Comparison of ENCODE assay signal across 14 cellular contexts in the genomic region with DNA sequence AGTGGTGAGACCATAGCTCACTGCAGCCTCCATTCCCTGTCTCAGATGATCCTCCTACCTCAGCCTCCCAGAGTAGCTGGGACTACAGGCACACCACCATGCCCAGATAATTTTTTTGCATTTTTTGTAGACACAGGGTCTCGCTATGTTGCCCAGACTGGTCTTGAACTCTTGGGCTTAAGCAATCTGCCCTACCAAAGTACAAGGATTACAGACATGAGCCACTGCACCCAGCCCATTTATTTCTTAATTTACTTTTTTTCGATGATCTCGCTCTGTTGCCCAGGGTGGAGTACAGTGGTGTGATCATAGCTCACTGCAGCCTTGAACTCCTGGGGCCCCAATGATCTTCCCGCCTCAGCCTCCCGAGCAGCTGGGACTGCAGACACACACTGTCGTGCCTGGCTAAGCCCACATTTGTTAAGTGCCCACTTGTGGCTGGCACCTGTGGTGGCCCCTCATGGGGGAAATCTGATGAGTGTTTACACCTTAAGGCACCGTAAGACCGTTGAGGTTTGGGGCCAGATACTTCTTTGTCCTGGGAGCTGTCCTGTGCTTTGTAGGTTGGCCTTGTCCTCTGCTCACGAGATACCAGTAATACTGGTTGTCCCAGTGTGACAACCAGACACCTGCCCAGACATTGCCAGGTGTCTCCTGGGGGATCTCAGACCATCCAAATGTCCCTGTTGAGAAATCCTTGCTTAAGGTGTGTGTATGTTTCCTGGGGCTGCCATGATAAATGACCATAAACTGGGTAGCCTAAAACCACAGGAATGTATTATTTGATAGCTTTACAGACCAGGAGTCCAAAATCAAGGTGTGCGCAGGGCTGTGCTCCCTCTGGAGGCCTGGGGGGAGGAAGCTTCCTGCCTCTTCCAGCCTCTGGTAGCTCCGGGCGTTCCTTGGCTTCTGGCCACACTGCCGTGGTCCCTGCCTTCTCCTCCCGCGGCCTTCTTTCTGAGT.
DNase-seq lines count a peak whose midpoint lies in the region; ATAC-seq and TF ChIP-seq lines count a peak whose summit lies in the region.
"Had no signal": no experiment of that assay in that cellular context is flagged by ENCODE, and none has a peak within 500 bp of the region (broad histone marks: within the 10 kb centered on the region; RNA-seq: fewer than 3 reads in every experiment).

No MANE protein-coding gene starts in this region.

- no peaks in the 10 kb centered on the region for H3K36me3 ChIP-seq in transverse colon
- no peaks in the 10 kb centered on the region for H3K36me3 ChIP-seq in osteoblast (ENCODE audit: insufficient read depth, low read length)
- H3K36me3 ChIP-seq: esophagus muscularis mucosa had no signal

- H3K79me2 ChIP-seq in osteoblast (ENCODE audit: insufficient read depth, low read length): no peaks in the 10 kb centered on the region

- H3K27me3 ChIP-seq in transverse colon: no peaks in the 10 kb centered on the region
- no peaks in the 10 kb centered on the region for H3K27me3 ChIP-seq in osteoblast (ENCODE audit: insufficient read depth, low read length)
- H3K27me3 ChIP-seq: esophagus muscularis mucosa had no signal

- in situ Hi-C loops in transverse colon (cut with MboI; ENCODE audit: low pct_ligation_motif_present in 1 of 4, low pct_unique_long_range_greater_than_20kb in 1 of 4, low sequenced_read_pairs in 3 of 4): no loop called here

- TF ChIP-seq POLR2A in transverse colon (IDR thresholded peaks at IDR 0.05): no peak

- intact Hi-C loops in transverse colon (cut with DNase I; ENCODE audit: low total_unique reads): no loop called here

- peaks cover 41% of the 10 kb centered on the region for H4K20me1 ChIP-seq in osteoblast (ENCODE audit: insufficient read depth, low read length)

- no peak overlapping the region for H2AFZ ChIP-seq in osteoblast (ENCODE audit: low read length)

- H3K4me2 ChIP-seq in osteoblast (ENCODE audit: insufficient read depth, low read length): no peak overlapping the region

- H3K27ac ChIP-seq in transverse colon: peak overlapping the region in 1 of 4 donors; percentile 14
- H3K27ac ChIP-seq in osteoblast (ENCODE audit: low read depth, low read length): no peak overlapping the region
- H3K27ac ChIP-seq: esophagus muscularis mucosa had no signal

- H3K9me3 ChIP-seq in transverse colon: no peaks in the 10 kb centered on the region
- no peaks in the 10 kb centered on the region for H3K9me3 ChIP-seq in osteoblast (ENCODE audit: low read depth, low read length)
- H3K9me3 ChIP-seq: esophagus muscularis mucosa had no signal

- H3K4me3 ChIP-seq in transverse colon (no peak overlapping the region), osteoblast (ENCODE audit: insufficient read depth, low read length) (no peak overlapping the region)
- H3K4me3 ChIP-seq: esophagus muscularis mucosa had no signal

- TF ChIP-seq EP300 in transverse colon (IDR thresholded peaks at IDR 0.05; ENCODE audit: low read depth): no peak

- peak in 2 of 5 experiments; percentile 10 to 44 for TF ChIP-seq CTCF in transverse colon (IDR thresholded peaks at IDR 0.05)
- TF ChIP-seq CTCF in osteoblast (IDR thresholded peaks at IDR 0.05; ENCODE audit: extremely low read depth, low read depth, low read length): no peak

- H3K4me1 ChIP-seq in transverse colon (peaks cover 3 to 20% (median 11%) of the 10 kb centered on the region in 4 donors), osteoblast (ENCODE audit: insufficient read depth, low read length) (no peaks in the 10 kb centered on the region)

- WGBS in transverse colon (ENCODE audit: low coverage in 1 of 2), 2 donors: 55 to 67% methylated on average over 3 to 15 of the region's 15 CpGs

- DNase-seq in SIG-M5 treated with dmso at 0.1 percent for 504 hours (lab: John Stamatoyannopoulos, UW; ENCODE audit: unreplicated experiment) (peak; percentile 42), SIG-M5 (lab: John Stamatoyannopoulos, UW) (no peak), NCI-H524 (lab: John Stamatoyannopoulos, UW) (peak; percentile 82 to 93), transverse colon (peak; percentile 67), osteoblast (ENCODE audit: insufficient read length, low spot score, missing footprints) (no peak)
- DNase-seq in activated CD4-positive, alpha-beta T cell treated with anti-CD3 and anti-CD28 coated beads, Interleukin-2, amount 50 U/mL, for 1 hour: no peak
- DNase-seq: activated B cell treated with CpG ODN at 0.5 μM for 24 hours; activated T-cell treated with anti-CD3 and anti-CD28 coated beads, Interleukin-2, amount 50 U/mL, for 72 hours; naive thymus-derived CD8-positive, alpha-beta T cell; NCI-H1048 had no signal

- ATAC-seq in esophagus mucosa (peak; percentile 57), GM19455 (IDR thresholded peaks at IDR 0.05; ENCODE audit: unreplicated experiment) (no peak)
- ATAC-seq: activated T-cell treated with anti-CD3 and anti-CD28 coated beads, Interleukin-2, amount 50 U/mL, for 72 hours; naive thymus-derived CD8-positive, alpha-beta T cell; stimulated activated memory B cell treated with anti-CD40 and anti-IgM and Interleukin-4, amounts not matched to agents 10 μg/mL and 1 μg/mL and 100 μg/mL, for 72 hours had no signal

Comparison
In these comparisons a context has a peak if more than half of its experiments do, and no peak if none do; other contexts are left out.
1. DNase-seq: peak in SIG-M5 treated with dmso at 0.1 percent for 504 hours (single experiment), NCI-H524 (2 of 2) and transverse colon (single experiment); none in SIG-M5 (single experiment), osteoblast (single experiment) and activated CD4-positive, alpha-beta T cell treated with anti-CD3 and anti-CD28 coated beads, Interleukin-2, amount 50 U/mL, for 1 hour (single experiment).